ENCODE assay signal across 37 cellular contexts in the genomic region with DNA sequence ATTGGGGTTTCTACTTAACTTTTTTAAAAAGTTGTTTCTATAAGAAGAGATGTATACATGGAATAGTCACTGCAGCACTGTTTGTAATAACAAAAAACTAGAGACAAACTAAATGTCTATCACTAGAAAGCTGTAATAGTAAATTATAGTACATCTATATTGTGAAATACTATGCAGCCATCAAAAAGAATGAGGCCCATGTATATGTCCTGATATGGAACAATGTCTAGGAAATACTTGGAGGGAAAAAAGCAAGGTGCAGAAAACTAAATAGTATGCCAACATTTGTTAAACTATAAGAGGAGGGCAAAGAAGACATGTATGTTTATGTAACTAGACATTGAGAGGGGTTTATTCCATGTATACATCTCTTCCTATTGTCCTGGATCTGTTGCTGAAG.
"Had no signal": no experiment of that assay in that cellular context is flagged by ENCODE, and none has a peak within 500 bp of the region (broad histone marks: within the 10 kb centered on the region; RNA-seq: fewer than 3 reads in every experiment).

No MANE protein-coding gene starts in this region.

- H3K4me3 ChIP-seq: ascending aorta, cardiac muscle cell had no signal

- H3K9me3 ChIP-seq: ascending aorta had no signal

- H3K9me3 Mint-ChIP-seq: activated CD4-positive, alpha-beta memory T cell treated with anti-CD3 and anti-CD28 coated beads, Interleukin-2, amount 10 ng/mL, durations not matched to agents 7 days and 5 days; activated naive CD4-positive, alpha-beta T cell treated with anti-CD3 and anti-CD28 coated beads, Interleukin-2, amount 10 ng/mL, durations not matched to agents 7 days and 5 days; activated naive CD4-positive, alpha-beta T cell treated with anti-CD3 and anti-CD28 coated beads, Interleukin-2, amount 50 U/mL, for 24 hours; activated naive CD8-positive, alpha-beta T cell treated with anti-CD3 and anti-CD28 coated beads, Interleukin-2, amount 10 ng/mL, durations not matched to agents 7 days and 5 days; activated naive CD8-positive, alpha-beta T cell treated with anti-CD3 and anti-CD28 coated beads, Interleukin-2, amount 50 U/mL, for 24 hours; activated T-cell treated with anti-CD3 and anti-CD28 coated beads, Interleukin-2, amount 50 U/mL, for 4 hours; activated T-helper 2 cell treated with anti-CD3 and anti-CD28 coated beads, Interferon-gamma antibody, Interleukin-2, Interleukin-4, amounts not matched to agents 10 μg/mL and 5 μg/mL and 100 μg/mL, durations not matched to agents 14 hours and 24 hours and 36 hours; central memory CD8-positive, alpha-beta T cell; T-helper 1 cell treated with Interleukin-12 subunit alpha and Interleukin-12 subunit beta and Interleukin-4 antibody, amounts not matched to agents 30 μg/mL and 1 μg/mL, for 36 hours; T-helper 2 cell treated with Interferon-gamma antibody and Interleukin-4, amounts not matched to agents 5 μg/mL and 100 μg/mL, for 36 hours; WTC11 had no signal

- ATAC-seq: activated CD4-positive, alpha-beta T cell treated with anti-CD3 and anti-CD28 coated beads for 36 hours; activated CD4-positive, CD25-positive, alpha-beta regulatory T cell treated with anti-CD3 and anti-CD28 coated beads, Interleukin-2, amount 50 U/mL, for 24 hours; activated CD8-positive, alpha-beta memory T cell treated with anti-CD3 and anti-CD28 coated beads, Interleukin-2, amount 10 ng/mL, durations not matched to agents 7 days and 5 days; activated CD8-positive, alpha-beta T cell treated with anti-CD3 and anti-CD28 coated beads, Interleukin-2, amount 10 ng/mL, durations not matched to agents 7 days and 5 days; activated naive CD8-positive, alpha-beta T cell treated with anti-CD3 and anti-CD28 coated beads, Interleukin-2, amount 50 U/mL, for 24 hours; activated T-cell treated with anti-CD3 and anti-CD28 coated beads, Interleukin-2, amount 50 U/mL, for 4 hours; WTC11 had no signal

- H3K27ac Mint-ChIP-seq: activated CD4-positive, alpha-beta memory T cell treated with anti-CD3 and anti-CD28 coated beads, Interleukin-2, amount 10 ng/mL, durations not matched to agents 7 days and 5 days; activated CD4-positive, alpha-beta T cell treated with anti-CD3 and anti-CD28 coated beads for 36 hours; activated CD4-positive, alpha-beta T cell treated with anti-CD3 and anti-CD28 coated beads, Interleukin-2, amount 10 ng/mL, durations not matched to agents 7 days and 5 days; activated CD8-positive, alpha-beta memory T cell treated with anti-CD3 and anti-CD28 coated beads, Interleukin-2, amount 10 ng/mL, durations not matched to agents 7 days and 5 days; activated CD8-positive, alpha-beta T cell treated with anti-CD3 and anti-CD28 coated beads, Interleukin-2, amount 10 ng/mL, durations not matched to agents 7 days and 5 days; activated naive CD4-positive, alpha-beta T cell treated with anti-CD3 and anti-CD28 coated beads, Interleukin-2, amount 10 ng/mL, durations not matched to agents 7 days and 5 days; activated naive CD4-positive, alpha-beta T cell treated with anti-CD3 and anti-CD28 coated beads, Interleukin-2, amount 50 U/mL, for 24 hours; activated naive CD8-positive, alpha-beta T cell; activated naive CD8-positive, alpha-beta T cell treated with anti-CD3 and anti-CD28 coated beads, Interleukin-2, amount 10 ng/mL, durations not matched to agents 7 days and 5 days; activated naive CD8-positive, alpha-beta T cell treated with anti-CD3 and anti-CD28 coated beads, Interleukin-2, amount 50 U/mL, for 24 hours; activated T-helper 2 cell treated with anti-CD3 and anti-CD28 coated beads, Interferon-gamma antibody, Interleukin-2, Interleukin-4, amounts not matched to agents 10 μg/mL and 5 μg/mL and 100 μg/mL, durations not matched to agents 14 hours and 24 hours and 36 hours; brain; T-helper 1 cell treated with Interleukin-12 subunit alpha and Interleukin-12 subunit beta and Interleukin-4 antibody, amounts not matched to agents 30 μg/mL and 1 μg/mL, for 36 hours; T-helper 2 cell treated with Interferon-gamma antibody and Interleukin-4, amounts not matched to agents 5 μg/mL and 100 μg/mL, for 36 hours; WTC11 had no signal

- H3K4me3 Mint-ChIP-seq: activated CD4-positive, alpha-beta memory T cell treated with anti-CD3 and anti-CD28 coated beads, Interleukin-2, amount 10 ng/mL, durations not matched to agents 7 days and 5 days; activated CD4-positive, alpha-beta T cell treated with anti-CD3 and anti-CD28 coated beads for 36 hours; activated CD4-positive, alpha-beta T cell treated with anti-CD3 and anti-CD28 coated beads, Interleukin-2, amount 10 ng/mL, durations not matched to agents 7 days and 5 days; activated CD8-positive, alpha-beta memory T cell treated with anti-CD3 and anti-CD28 coated beads, Interleukin-2, amount 10 ng/mL, durations not matched to agents 7 days and 5 days; activated CD8-positive, alpha-beta T cell treated with anti-CD3 and anti-CD28 coated beads, Interleukin-2, amount 10 ng/mL, durations not matched to agents 7 days and 5 days; activated naive CD4-positive, alpha-beta T cell treated with anti-CD3 and anti-CD28 coated beads, Interleukin-2, amount 10 ng/mL, durations not matched to agents 7 days and 5 days; activated naive CD4-positive, alpha-beta T cell treated with anti-CD3 and anti-CD28 coated beads, Interleukin-2, amount 50 U/mL, for 24 hours; activated naive CD8-positive, alpha-beta T cell; activated naive CD8-positive, alpha-beta T cell treated with anti-CD3 and anti-CD28 coated beads, Interleukin-2, amount 10 ng/mL, durations not matched to agents 7 days and 5 days; activated naive CD8-positive, alpha-beta T cell treated with anti-CD3 and anti-CD28 coated beads, Interleukin-2, amount 50 U/mL, for 24 hours; activated T-cell treated with anti-CD3 and anti-CD28 coated beads, Interleukin-2, amount 50 U/mL, for 4 hours; central memory CD8-positive, alpha-beta T cell; T-helper 1 cell treated with Interleukin-12 subunit alpha and Interleukin-12 subunit beta and Interleukin-4 antibody, amounts not matched to agents 30 μg/mL and 1 μg/mL, for 36 hours; T-helper 2 cell treated with Interferon-gamma antibody and Interleukin-4, amounts not matched to agents 5 μg/mL and 100 μg/mL, for 36 hours; WTC11 had no signal

- H3K36me3 Mint-ChIP-seq: activated naive CD4-positive, alpha-beta T cell treated with anti-CD3 and anti-CD28 coated beads, Interleukin-2, amount 50 U/mL, for 24 hours; activated naive CD8-positive, alpha-beta T cell; brain; WTC11 had no signal

- H3K27me3 Mint-ChIP-seq: activated CD4-positive, alpha-beta memory T cell treated with anti-CD3 and anti-CD28 coated beads, Interleukin-2, amount 10 ng/mL, durations not matched to agents 7 days and 5 days; activated CD4-positive, alpha-beta T cell treated with anti-CD3 and anti-CD28 coated beads for 36 hours; activated CD4-positive, alpha-beta T cell treated with anti-CD3 and anti-CD28 coated beads, Interleukin-2, amount 10 ng/mL, durations not matched to agents 7 days and 5 days; activated CD8-positive, alpha-beta memory T cell treated with anti-CD3 and anti-CD28 coated beads, Interleukin-2, amount 10 ng/mL, durations not matched to agents 7 days and 5 days; activated naive CD4-positive, alpha-beta T cell treated with anti-CD3 and anti-CD28 coated beads, Interleukin-2, amount 50 U/mL, for 24 hours; activated naive CD8-positive, alpha-beta T cell; activated naive CD8-positive, alpha-beta T cell treated with anti-CD3 and anti-CD28 coated beads, Interleukin-2, amount 10 ng/mL, durations not matched to agents 7 days and 5 days; central memory CD8-positive, alpha-beta T cell had no signal

- H3K27me3 ChIP-seq: ascending aorta, cardiac muscle cell had no signal

- H3K27ac ChIP-seq: ascending aorta, cardiac muscle cell, WERI-Rb-1 had no signal

- H3K36me3 ChIP-seq: ascending aorta, cardiac muscle cell had no signal

- DNase-seq: activated CD4-positive, alpha-beta memory T cell treated with anti-CD3 and anti-CD28 coated beads, Interleukin-2, amount 10 ng/mL, durations not matched to agents 7 days and 5 days; activated CD4-positive, alpha-beta T cell treated with anti-CD3 and anti-CD28 coated beads for 1 hour; activated CD4-positive, alpha-beta T cell treated with anti-CD3 and anti-CD28 coated beads for 36 hours; activated CD4-positive, alpha-beta T cell treated with anti-CD3 and anti-CD28 coated beads for 48 hours; activated CD4-positive, alpha-beta T cell treated with anti-CD3 and anti-CD28 coated beads, Interleukin-2, amount 10 ng/mL, durations not matched to agents 7 days and 5 days; activated CD4-positive, alpha-beta T cell treated with anti-CD3 and anti-CD28 coated beads, Interleukin-2, amount 50 U/mL, for 48 hours; activated CD4-positive, CD25-positive, alpha-beta regulatory T cell; activated CD8-positive, alpha-beta memory T cell treated with anti-CD3 and anti-CD28 coated beads for 24 hours; activated CD8-positive, alpha-beta memory T cell treated with anti-CD3 and anti-CD28 coated beads, Interleukin-2, amount 10 ng/mL, durations not matched to agents 7 days and 5 days; activated CD8-positive, alpha-beta memory T cell treated with anti-CD3 and anti-CD28 coated beads, Interleukin-2, amount 50 U/mL, for 48 hours; activated CD8-positive, alpha-beta T cell treated with anti-CD3 and anti-CD28 coated beads, Interleukin-2, amount 10 ng/mL, durations not matched to agents 7 days and 5 days; activated effector memory CD4-positive, alpha-beta T cell treated with Interleukin-2 at 50 U/mL for 16 hours; activated gamma-delta T cell; activated naive CD4-positive, alpha-beta T cell treated with anti-CD3 and anti-CD28 coated beads, Interleukin-2, amount 10 ng/mL, durations not matched to agents 7 days and 5 days; activated naive CD4-positive, alpha-beta T cell treated with Interleukin-2 at 50 U/mL for 16 hours; activated naive CD8-positive, alpha-beta T cell treated with anti-CD3 and anti-CD28 coated beads, Interleukin-2, amount 10 ng/mL, durations not matched to agents 7 days and 5 days; activated naive CD8-positive, alpha-beta T cell treated with anti-CD3 and anti-CD28 coated beads, Interleukin-2, amount 50 U/mL, for 24 hours; activated T-cell treated with anti-CD3 and anti-CD28 coated beads, Interleukin-2, amount 50 U/mL, for 1 hour; activated T-cell treated with anti-CD3 and anti-CD28 coated beads, Interleukin-2, amount 50 U/mL, for 4 hours; amygdala; anterior cingulate cortex; caudate nucleus; cerebellar nuclear complex; T-helper 1 cell; T-helper 9 cell; WERI-Rb-1 had no signal
